In genomic region chr3:44055951-44056350, GRCh38 we compare ENCODE assay signal across 27 cellular contexts.
A peak's percentile ranks its signal among the peaks of the same experiment; 100 is the strongest.
DNase-seq lines count a peak whose midpoint lies in the region; ATAC-seq and TF ChIP-seq lines count a peak whose summit lies in the region.
"Had no signal": no experiment of that assay in that cellular context is flagged by ENCODE, and none has a peak within 500 bp of the region (broad histone marks: within the 10 kb centered on the region; RNA-seq: fewer than 3 reads in every experiment).

No MANE protein-coding gene starts in this region.

- ATAC-seq in esophagus mucosa (no peak), GM21390 (IDR thresholded peaks at IDR 0.05; ENCODE audit: unreplicated experiment) (no peak)
- ATAC-seq in stimulated activated naive CD8-positive, alpha-beta T cell treated with anti-CD3 and anti-CD28 coated beads, Interleukin-15, amount 100 ng/mL, for 72 hours, result no peak
- ATAC-seq: activated naive CD8-positive, alpha-beta T cell treated with anti-CD3 and anti-CD28 coated beads, Interleukin-2, amount 50 U/mL, for 24 hours; activated T-cell treated with anti-CD3 and anti-CD28 coated beads, Interleukin-2, amount 50 U/mL, for 4 hours; CD8-positive, alpha-beta T cell; natural killer cell; Panc1; stimulated activated effector memory CD8-positive, alpha-beta T cell treated with anti-CD3 and anti-CD28 coated beads, Interleukin-12 subunit alpha, Interleukin-12 subunit beta, amount 100 ng/mL, for 72 hours; upper lobe of right lung; WTC11 had no signal

- no peak overlapping the region for H3K4me3 ChIP-seq in astrocyte of the cerebellum (ENCODE audit: low read depth, low read length)
- H3K4me3 ChIP-seq: esophagus squamous epithelium, HAP-1, right atrium auricular region, upper lobe of right lung had no signal

- DNase-seq in ELR (ENCODE audit: low read depth) (peak; percentile 23), astrocyte of the cerebellum (ENCODE audit: low read depth) (peak; percentile 53), hepatic stellate cell (ENCODE audit: low spot score) (peak; percentile 25), NCI-H2171 (lab: John Stamatoyannopoulos, UW) (no peak)
- no peak for DNase-seq in stimulated activated naive CD8-positive, alpha-beta T cell treated with anti-CD3 and anti-CD28 coated beads, Interleukin-15, amount 100 ng/mL, for 72 hours
- DNase-seq: activated CD4-positive, alpha-beta T cell treated with anti-CD3 and anti-CD28 coated beads, Interleukin-2, amount 10 ng/mL, durations not matched to agents 7 days and 5 days; activated gamma-delta T cell treated with Interleukin-2 at 50 U/mL for 16 hours; activated naive CD8-positive, alpha-beta T cell treated with anti-CD3 and anti-CD28 coated beads, Interleukin-2, amount 50 U/mL, for 24 hours; activated T-cell treated with anti-CD3 and anti-CD28 coated beads, Interleukin-2, amount 50 U/mL, for 4 hours; CD8-positive, alpha-beta T cell; cortex of kidney; esophagus squamous epithelium; islet precursor cell; midbrain; natural killer cell; NCI-H1105; NCI-H2029; NCI-H69; stimulated activated CD4-positive, alpha-beta T cell treated with anti-CD3 and anti-CD28 coated beads, Interleukin-4, amount 100 ng/mL, for 24 hours; upper lobe of right lung had no signal

- H3K27me3 Mint-ChIP-seq in stimulated activated naive CD8-positive, alpha-beta T cell treated with anti-CD3 and anti-CD28 coated beads, Interleukin-15, amount 100 ng/mL, for 72 hours, result peaks cover 32% of the 10 kb centered on the region

- in situ Hi-C loops in astrocyte of the cerebellum (cut with HindIII; ENCODE audit: low sequenced_read_pairs), result no loop called here

- H3K4me3 Mint-ChIP-seq in stimulated activated naive CD8-positive, alpha-beta T cell treated with anti-CD3 and anti-CD28 coated beads, Interleukin-15, amount 100 ng/mL, for 72 hours, result no peak overlapping the region
- H3K4me3 Mint-ChIP-seq: activated CD4-positive, alpha-beta T cell treated with anti-CD3 and anti-CD28 coated beads, Interleukin-2, amount 10 ng/mL, durations not matched to agents 7 days and 5 days; activated naive CD8-positive, alpha-beta T cell treated with anti-CD3 and anti-CD28 coated beads, Interleukin-2, amount 50 U/mL, for 24 hours; activated T-cell treated with anti-CD3 and anti-CD28 coated beads, Interleukin-2, amount 50 U/mL, for 4 hours; CD8-positive, alpha-beta T cell; natural killer cell; stimulated activated effector memory CD8-positive, alpha-beta T cell treated with anti-CD3 and anti-CD28 coated beads, Interleukin-12 subunit alpha, Interleukin-12 subunit beta, amount 100 ng/mL, for 72 hours; WTC11 had no signal

- H3K9me3 Mint-ChIP-seq in stimulated activated naive CD8-positive, alpha-beta T cell treated with anti-CD3 and anti-CD28 coated beads, Interleukin-15, amount 100 ng/mL, for 72 hours, result no peaks in the 10 kb centered on the region
- H3K9me3 Mint-ChIP-seq: activated CD4-positive, alpha-beta T cell treated with anti-CD3 and anti-CD28 coated beads, Interleukin-2, amount 10 ng/mL, durations not matched to agents 7 days and 5 days; activated naive CD8-positive, alpha-beta T cell treated with anti-CD3 and anti-CD28 coated beads, Interleukin-2, amount 50 U/mL, for 24 hours; activated T-cell treated with anti-CD3 and anti-CD28 coated beads, Interleukin-2, amount 50 U/mL, for 4 hours; CD8-positive, alpha-beta T cell; natural killer cell; stimulated activated effector memory CD8-positive, alpha-beta T cell treated with anti-CD3 and anti-CD28 coated beads, Interleukin-12 subunit alpha, Interleukin-12 subunit beta, amount 100 ng/mL, for 72 hours had no signal

- no peak for TF ChIP-seq CTCF in astrocyte of the cerebellum (IDR thresholded peaks at IDR 0.05; ENCODE audit: low read depth, low read length, missing control alignments)

- H3K27ac Mint-ChIP-seq in stimulated activated naive CD8-positive, alpha-beta T cell treated with anti-CD3 and anti-CD28 coated beads, Interleukin-15, amount 100 ng/mL, for 72 hours, result no peak overlapping the region
- H3K27ac Mint-ChIP-seq: activated CD4-positive, alpha-beta T cell treated with anti-CD3 and anti-CD28 coated beads, Interleukin-2, amount 10 ng/mL, durations not matched to agents 7 days and 5 days; activated naive CD8-positive, alpha-beta T cell treated with anti-CD3 and anti-CD28 coated beads, Interleukin-2, amount 50 U/mL, for 24 hours; CD8-positive, alpha-beta T cell; natural killer cell; stimulated activated effector memory CD8-positive, alpha-beta T cell treated with anti-CD3 and anti-CD28 coated beads, Interleukin-12 subunit alpha, Interleukin-12 subunit beta, amount 100 ng/mL, for 72 hours; WTC11 had no signal

- peaks cover 33% of the 10 kb centered on the region for H3K4me1 Mint-ChIP-seq in stimulated activated naive CD8-positive, alpha-beta T cell treated with anti-CD3 and anti-CD28 coated beads, Interleukin-15, amount 100 ng/mL, for 72 hours
- H3K4me1 Mint-ChIP-seq: natural killer cell had no signal

Comparison
In these comparisons a context has a peak if more than half of its experiments do, and no peak if none do; other contexts are left out.
1. DNase-seq: peak in ELR (single experiment), astrocyte of the cerebellum (single experiment) and hepatic stellate cell (single experiment); none in NCI-H2171 (single experiment) and stimulated activated naive CD8-positive, alpha-beta T cell treated with anti-CD3 and anti-CD28 coated beads, Interleukin-15, amount 100 ng/mL, for 72 hours (0 of 2).